ENCODE assay signal across 29 cellular contexts in the genomic region with DNA sequence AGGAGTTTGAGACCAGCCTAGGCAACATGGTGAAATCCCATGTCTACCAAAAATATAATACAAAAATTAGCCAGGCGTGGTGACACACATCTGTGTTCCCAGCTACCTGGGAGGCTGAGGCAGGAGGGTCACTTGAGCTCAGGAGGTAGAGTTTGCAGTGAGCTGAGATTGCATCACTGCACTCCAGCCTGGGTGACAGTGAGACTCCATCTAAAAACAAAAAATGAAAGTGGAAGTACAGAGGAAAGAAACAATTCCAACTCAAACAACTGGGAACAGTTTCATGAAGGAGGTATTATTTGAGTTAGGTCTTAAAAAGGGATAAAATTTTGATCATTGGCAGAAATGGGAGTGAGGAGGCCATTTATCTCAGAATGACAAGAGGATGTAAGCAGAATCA.
"Had no signal": no experiment of that assay in that cellular context is flagged by ENCODE, and none has a peak within 500 bp of the region (broad histone marks: within the 10 kb centered on the region; RNA-seq: fewer than 3 reads in every experiment).

No MANE protein-coding gene starts in this region.

- H3K36me3 ChIP-seq: brain microvascular endothelial cell, neutrophil, ovary, sigmoid colon, stomach, thyroid gland, upper lobe of left lung had no signal

- H3K27me3 Mint-ChIP-seq: progenitor cell of endocrine pancreas; stimulated activated memory B cell treated with anti-CD40 and anti-IgM and Interleukin-4, amounts not matched to agents 10 μg/mL and 1 μg/mL and 100 μg/mL, for 72 hours had no signal

- H3K27ac ChIP-seq: brain microvascular endothelial cell, neutrophil, ovary, sigmoid colon, stomach, thyroid gland, upper lobe of left lung had no signal

- FAIRE-seq: astrocyte, kidney, small intestine had no signal

- H3K36me3 Mint-ChIP-seq: activated naive CD8-positive, alpha-beta T cell treated with anti-CD3 and anti-CD28 coated beads, Interleukin-2, amount 10 ng/mL, durations not matched to agents 7 days and 5 days; immature natural killer cell; stimulated activated memory B cell treated with anti-CD40 and anti-IgM and Interleukin-4, amounts not matched to agents 10 μg/mL and 1 μg/mL and 100 μg/mL, for 72 hours had no signal

- H3K9me3 Mint-ChIP-seq: activated naive CD4-positive, alpha-beta T cell treated with anti-CD3 and anti-CD28 coated beads for 36 hours; activated naive CD8-positive, alpha-beta T cell treated with anti-CD3 and anti-CD28 coated beads, Interleukin-2, amount 10 ng/mL, durations not matched to agents 7 days and 5 days; activated T-helper 1 cell treated with anti-CD3 and anti-CD28 coated beads, Interleukin-12 subunit alpha, Interleukin-12 subunit beta, Interleukin-2, Interleukin-4 antibody, amounts not matched to agents 30 ng/mL and 10 ng/mL and 1 ng/mL, durations not matched to agents 14 hours and 24 hours and 36 hours; effector memory CD8-positive, alpha-beta T cell; immature natural killer cell; nephron; stimulated activated memory B cell treated with anti-CD40 and anti-IgM and Interleukin-4, amounts not matched to agents 10 μg/mL and 1 μg/mL and 100 μg/mL, for 72 hours; T-helper 2 cell treated with Interferon-gamma antibody and Interleukin-4, amounts not matched to agents 5 μg/mL and 100 μg/mL, for 36 hours had no signal

- H3K4me1 Mint-ChIP-seq: stimulated activated memory B cell treated with anti-CD40 and anti-IgM and Interleukin-4, amounts not matched to agents 10 μg/mL and 1 μg/mL and 100 μg/mL, for 72 hours had no signal

- H3K4me3 Mint-ChIP-seq: activated naive CD4-positive, alpha-beta T cell treated with anti-CD3 and anti-CD28 coated beads for 36 hours; activated naive CD8-positive, alpha-beta T cell treated with anti-CD3 and anti-CD28 coated beads, Interleukin-2, amount 10 ng/mL, durations not matched to agents 7 days and 5 days; activated T-helper 1 cell treated with anti-CD3 and anti-CD28 coated beads, Interleukin-12 subunit alpha, Interleukin-12 subunit beta, Interleukin-2, Interleukin-4 antibody, amounts not matched to agents 30 ng/mL and 10 ng/mL and 1 ng/mL, durations not matched to agents 14 hours and 24 hours and 36 hours; effector memory CD8-positive, alpha-beta T cell; immature natural killer cell; nephron; stimulated activated memory B cell treated with anti-CD40 and anti-IgM and Interleukin-4, amounts not matched to agents 10 μg/mL and 1 μg/mL and 100 μg/mL, for 72 hours; T-helper 2 cell treated with Interferon-gamma antibody and Interleukin-4, amounts not matched to agents 5 μg/mL and 100 μg/mL, for 36 hours had no signal

- ATAC-seq: effector memory CD8-positive, alpha-beta T cell; stimulated activated memory B cell treated with anti-CD40 and anti-IgM and Interleukin-4, amounts not matched to agents 10 μg/mL and 1 μg/mL and 100 μg/mL, for 72 hours had no signal

- H3K4me3 ChIP-seq: lung, ovary, sigmoid colon, stomach, thyroid gland, upper lobe of left lung had no signal

- H3K9me3 ChIP-seq: neutrophil, ovary, sigmoid colon, stomach, thyroid gland, upper lobe of left lung had no signal

- H3K27ac Mint-ChIP-seq: activated naive CD4-positive, alpha-beta T cell treated with anti-CD3 and anti-CD28 coated beads for 36 hours; activated naive CD8-positive, alpha-beta T cell treated with anti-CD3 and anti-CD28 coated beads, Interleukin-2, amount 10 ng/mL, durations not matched to agents 7 days and 5 days; activated T-helper 1 cell treated with anti-CD3 and anti-CD28 coated beads, Interleukin-12 subunit alpha, Interleukin-12 subunit beta, Interleukin-2, Interleukin-4 antibody, amounts not matched to agents 30 ng/mL and 10 ng/mL and 1 ng/mL, durations not matched to agents 14 hours and 24 hours and 36 hours; effector memory CD8-positive, alpha-beta T cell; immature natural killer cell; nephron; progenitor cell of endocrine pancreas; stimulated activated memory B cell treated with anti-CD40 and anti-IgM and Interleukin-4, amounts not matched to agents 10 μg/mL and 1 μg/mL and 100 μg/mL, for 72 hours; T-helper 2 cell treated with Interferon-gamma antibody and Interleukin-4, amounts not matched to agents 5 μg/mL and 100 μg/mL, for 36 hours had no signal

- DNase-seq: activated CD4-positive, alpha-beta T cell treated with anti-CD3 and anti-CD28 coated beads for 4 hours; activated CD4-positive, alpha-beta T cell treated with anti-CD3 and anti-CD28 coated beads, Interleukin-2, amount 50 U/mL, for 4 hours; activated CD8-positive, alpha-beta memory T cell treated with anti-CD3 and anti-CD28 coated beads for 24 hours; activated naive CD4-positive, alpha-beta T cell treated with anti-CD3 and anti-CD28 coated beads for 36 hours; activated naive CD8-positive, alpha-beta T cell treated with anti-CD3 and anti-CD28 coated beads, Interleukin-2, amount 10 ng/mL, durations not matched to agents 7 days and 5 days; brain microvascular endothelial cell; cortex of kidney; effector memory CD8-positive, alpha-beta T cell; head of caudate nucleus; hippocampal formation; immature natural killer cell; kidney; ovary; sigmoid colon; stimulated activated CD4-positive, alpha-beta T cell treated with anti-CD3 and anti-CD28 coated beads, Interleukin-4, amount 100 ng/mL, for 4 hours; stimulated activated CD8-positive, alpha-beta memory T cell treated with anti-CD3 and anti-CD28 coated beads, Interleukin-4, amount 100 ng/mL, for 48 hours; stomach; T-helper 1 cell; thyroid gland had no signal

- H3K27me3 ChIP-seq: brain microvascular endothelial cell, neutrophil, ovary, sigmoid colon, stomach, thyroid gland, upper lobe of left lung had no signal
